8 cellular contexts compared by ENCODE assay signal in the genomic region with DNA sequence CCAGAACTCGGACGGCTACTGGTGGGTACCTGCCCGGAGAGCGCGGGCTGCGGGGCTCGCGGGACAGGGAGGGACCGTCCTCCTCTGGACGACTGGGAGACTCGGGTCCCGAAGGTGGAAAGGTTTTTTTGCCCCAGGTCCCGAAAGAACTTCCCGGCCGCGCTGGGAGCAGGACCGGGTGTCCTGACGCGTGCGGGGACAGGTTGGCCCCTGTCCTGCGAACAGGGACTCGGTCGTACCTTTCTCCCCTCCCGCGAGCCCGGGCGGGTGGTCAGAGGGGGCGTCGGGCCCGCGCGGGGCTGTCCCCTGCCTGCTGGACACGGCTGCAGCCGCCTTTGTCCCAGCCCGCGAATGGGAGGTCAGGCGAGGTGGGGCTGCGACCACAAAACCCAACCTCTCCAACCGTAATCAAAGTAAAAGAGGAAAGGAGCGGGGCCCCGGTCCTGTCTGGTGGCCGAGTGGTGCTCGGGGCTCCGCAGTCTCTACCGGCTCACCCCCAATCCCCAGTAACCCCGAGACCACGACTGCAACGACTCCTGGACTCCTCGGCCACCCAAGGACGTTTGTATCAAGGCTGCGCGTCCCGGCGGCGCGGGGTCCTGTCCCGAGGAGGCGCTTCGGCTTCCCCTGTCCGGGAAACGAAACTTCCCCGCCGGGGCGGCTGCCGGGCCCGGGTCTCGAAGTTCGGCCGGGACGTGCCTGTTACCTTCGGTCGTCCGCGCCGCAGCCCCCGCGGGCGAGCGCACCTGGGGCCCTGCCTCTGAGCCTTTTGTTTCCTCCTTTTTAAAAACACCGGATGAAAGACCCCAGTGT. TPM values are rescaled to one million over a fixed set of nuclear protein-coding genes. Genes with fewer than 3 reads are reported as not detected.
A peak's percentile ranks its signal among the peaks of the same experiment; 100 is the strongest.
DNase-seq lines count a peak whose midpoint lies in the region; ATAC-seq, FAIRE-seq and TF ChIP-seq lines count a peak whose summit lies in the region.

No MANE protein-coding gene starts in this region.

- peak overlapping the region; percentile 88 for H3K4me2 ChIP-seq in A549
- peak overlapping the region; percentile 77 for H3K4me2 ChIP-seq in GM23248 (ENCODE audit: unreplicated experiment)

- H3K27me3 ChIP-seq in GM23248 (replicated peaks; ENCODE audit: insufficient read depth) (no peaks in the 10 kb centered on the region), pancreas (no peaks in the 10 kb centered on the region)

- TF ChIP-seq CTCF in A549 (IDR thresholded peaks at IDR 0.05) = no peak
- TF ChIP-seq CTCF in activated CD8-positive, alpha-beta T cell treated with anti-CD3 and anti-CD28 coated beads for 36 hours (IDR thresholded peaks at IDR 0.05) = no peak
- no peak for TF ChIP-seq CTCF in pancreas (IDR thresholded peaks at IDR 0.05)

- H3K4me1 ChIP-seq in A549 = peaks cover 22% of the 10 kb centered on the region
- peaks cover 31% of the 10 kb centered on the region for H3K4me1 ChIP-seq in GM23248 (ENCODE audit: insufficient read depth)
- peaks cover 0 to 26% (median 14%) of the 10 kb centered on the region in 3 donors for H3K4me1 ChIP-seq in pancreas

- H3K4me3 ChIP-seq in A549 (peak overlapping the region; percentile 66), GM23248 (peak overlapping the region; percentile 80), pancreas (peak overlapping the region; percentile 62 to 91 (median 77))

- peak overlapping the region; percentile 68 for H3K4me3 Mint-ChIP-seq in activated CD8-positive, alpha-beta T cell treated with anti-CD3 and anti-CD28 coated beads for 36 hours

- no peaks in the 10 kb centered on the region for H4K20me1 ChIP-seq in GM23248 (ENCODE audit: insufficient read depth)

- H3F3A ChIP-seq in GM23248 (ENCODE audit: insufficient read depth) = peaks cover 41% of the 10 kb centered on the region

- no peaks in the 10 kb centered on the region for H3K9me3 ChIP-seq in A549
- no peaks in the 10 kb centered on the region for H3K9me3 ChIP-seq in GM23248 (ENCODE audit: low read depth)
- no peaks in the 10 kb centered on the region for H3K9me3 ChIP-seq in pancreas

- H3K9me3 Mint-ChIP-seq in activated CD8-positive, alpha-beta T cell treated with anti-CD3 and anti-CD28 coated beads for 36 hours = no peaks in the 10 kb centered on the region

- peaks cover 8% of the 10 kb centered on the region for H3K4me1 Mint-ChIP-seq in activated CD8-positive, alpha-beta T cell treated with anti-CD3 and anti-CD28 coated beads for 36 hours (ENCODE audit: low read depth)

- TF ChIP-seq EP300 in A549 (IDR thresholded peaks at IDR 0.05) = no peak

- H3K27ac ChIP-seq in A549 (peak overlapping the region; percentile 86 to 95), GM23248 (peak overlapping the region; percentile 82), pancreas (peak overlapping the region; percentile 93 to 96 (median 94))

- in situ Hi-C loops in GM23248 (cut with MboI) = no loop called here

- TF ChIP-seq POLR2A in A549 (IDR thresholded peaks at IDR 0.05; ENCODE audit: low read length) = no peak

- no peak for FAIRE-seq in A549 (lab: Jason Lieb, UNC)
- no peak for FAIRE-seq in pancreas (lab: Jason Lieb, UNC)

- TF ChIP-seq RAD21 in A549 (conservative IDR thresholded peaks at IDR 0.05 in 1 of 2, IDR thresholded peaks at IDR 0.05 in 1 of 2) = no peak

- intact Hi-C loops in activated CD8-positive, alpha-beta T cell treated with anti-CD3 and anti-CD28 coated beads for 36 hours (cut with micrococcal nuclease) = no loop called here
- intact Hi-C loops in pancreas (cut with DNase I) = no loop called here

- 1% methylated on average over 28 of the region's 80 CpGs for WGBS in A549 (ENCODE audit: missing lambda C conversion rate)
- WGBS in GM23248 (ENCODE audit: low coverage in 1 of 2, low lambda C conversion rate in 2 of 2, missing lambda C conversion rate in 2 of 2), 2 experiments = 1 to 2% methylated on average over 41 to 73 of the region's 80 CpGs
- 0% methylated on average over 68 to 80 of the region's 80 CpGs for WGBS in pancreas, 2 donors

- H3K27ac Mint-ChIP-seq in activated CD8-positive, alpha-beta T cell treated with anti-CD3 and anti-CD28 coated beads for 36 hours = no peak overlapping the region

- POLR2A ChIA-PET in A549 (lab: Yijun Ruan, JAX) = interaction anchor here (0.5 to 2.2 kb wide), 5 partner anchors 62 to 79 kb away, joined by 3 to 10 read pairs (median 3); no protein-coding TSS in a partner anchor
- POLR2A ChIA-PET in activated CD8-positive, alpha-beta T cell treated with anti-CD3 and anti-CD28 coated beads for 36 hours (lab: Charles Lee) = interaction anchor here (1.4 kb wide), 1 partner anchor 38 kb away, joined by 3 read pairs; no protein-coding TSS in a partner anchor

- peak overlapping the region; percentile 93 for H3K9ac ChIP-seq in GM23248

- H2AFZ ChIP-seq in GM23248 = peak overlapping the region; percentile 71

- CTCF ChIA-PET in A549 (lab: Yijun Ruan, JAX) = interaction anchor here (1.0 to 1.7 kb wide), 2 partner anchors 31 to 103 kb away, joined by 3 read pairs; no protein-coding TSS in a partner anchor
- CTCF ChIA-PET in activated CD8-positive, alpha-beta T cell treated with anti-CD3 and anti-CD28 coated beads for 36 hours (lab: Charles Lee) = no interaction called here

- DNase-seq in A549 (ENCODE audit: low read depth in 1 of 2, low spot score in 1 of 2) (peak; percentile 21 to 26), GM23248 (peak; percentile 61), glomerular visceral epithelial cell (ENCODE audit: extremely low spot score) (peak; percentile 47), pancreas (peak; percentile 41 to 88 (median 62)), cerebellum (ENCODE audit: low spot score) (no peak), OCI-M2 (lab: John Stamatoyannopoulos, UW; ENCODE audit: unreplicated experiment) (no peak)
- peak; percentile 9 for DNase-seq in activated CD8-positive, alpha-beta T cell treated with anti-CD3 and anti-CD28 coated beads for 36 hours

- peaks cover 55% of the 10 kb centered on the region for H3K79me2 ChIP-seq in GM23248 (ENCODE audit: insufficient read depth)

- H3K36me3 ChIP-seq in GM23248 (ENCODE audit: low read depth) = no peaks in the 10 kb centered on the region
- H3K36me3 ChIP-seq in pancreas = no peaks in the 10 kb centered on the region

- H3K36me3 Mint-ChIP-seq in activated CD8-positive, alpha-beta T cell treated with anti-CD3 and anti-CD28 coated beads for 36 hours (ENCODE audit: low read depth) = no peaks in the 10 kb centered on the region

- peak; percentile 37 to 64; a peak in 5 of 6 replicates for ATAC-seq in A549
- ATAC-seq in activated CD8-positive, alpha-beta T cell treated with anti-CD3 and anti-CD28 coated beads for 36 hours = no peak
- ATAC-seq in pancreas = peak; percentile 22 to 41 (median 37)
- ATAC-seq in HG03565 (IDR thresholded peaks at IDR 0.05; ENCODE audit: unreplicated experiment) = no peak

- peaks cover 60% of the 10 kb centered on the region for H3K27me3 Mint-ChIP-seq in activated CD8-positive, alpha-beta T cell treated with anti-CD3 and anti-CD28 coated beads for 36 hours

- H3K9me2 ChIP-seq in GM23248 (ENCODE audit: insufficient read depth) = no peaks in the 10 kb centered on the region

TF ChIP-seq in A549, 52 proteins besides CTCF, POLR2A, EP300 and RAD21:
- no peak for TF ChIP-seq EHF (CRISPR knock-in tag; IDR thresholded peaks at IDR 0.05)
- TF ChIP-seq, protein P1, sequence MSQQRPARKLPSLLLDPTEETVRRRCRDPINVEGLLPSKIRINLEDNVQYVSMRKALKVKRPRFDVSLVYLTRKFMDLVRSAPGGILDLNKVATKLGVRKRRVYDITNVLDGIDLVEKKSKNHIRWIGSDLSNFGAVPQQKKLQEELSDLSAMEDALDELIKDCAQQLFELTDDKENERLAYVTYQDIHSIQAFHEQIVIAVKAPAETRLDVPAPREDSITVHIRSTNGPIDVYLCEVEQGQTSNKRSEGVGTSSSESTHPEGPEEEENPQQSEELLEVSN (IDR thresholded peaks at IDR 0.05; ENCODE audit: borderline replicate concordance, low read depth) = 0 out of 2 replicates have a peak, but pooled peaks have one; percentile 7

RNA-seq across cellular contexts. Expression of a gene that starts 0.8 kb away (rescaled TPM):
- polyA plus RNA-seq in A549 (2011; rRNA removed) = 34.1 and 45.4 TPM in 2 replicates
- 5.0 and 5.3 TPM in 2 replicates for polyA plus RNA-seq in A549 (2012; cell fraction: cytosol; rRNA removed)
- 10.2 and 13.4 TPM in 2 replicates for polyA plus RNA-seq in A549 (2012; cell fraction: nucleus; rRNA removed)
- 12.9 to 15.2 TPM (median 14.1 TPM) in 3 replicates for polyA plus RNA-seq in A549 (2017; fragmentation: RNase III; extraction: RNeasy Plus Mini Kit Qiagen cat#74134 plus additional on column Dnase treatment)
- polyA minus RNA-seq in A549 (2011; rRNA and poly(A)+ RNA removed) = 60.2 and 72.2 TPM in 2 replicates
- 108 and 110 TPM in 2 replicates for total RNA-seq in GM23248 (2014; rRNA removed; shearing (Covaris generic))
- 76.4 and 78.1 TPM in 2 replicates for polyA plus RNA-seq in GM23248 (2016; fragmentation: Nextera tagmentation; extraction: Ambion mirVana)
- under 1 TPM; 0.07 to 0.25 TPM for total RNA-seq in activated CD8-positive, alpha-beta T cell treated with anti-CD3 and anti-CD28 coated beads for 36 hours
- total RNA-seq in pancreas = 100 to 1,000 TPM; 101 to 139 (median 114) TPM
- polyA plus RNA-seq in pancreas = 10 to 100 TPM; 17.3 to 35.0 TPM
- 9.9 TPM for total RNA-seq in cerebellum

RNA-seq across cellular contexts. Expression of a gene that starts 47.7 kb away (rescaled TPM):
- polyA plus RNA-seq in A549 (2011; rRNA removed) (10.6 and 13.7 TPM in 2 replicates), A549 (2017; fragmentation: RNase III; extraction: RNeasy Plus Mini Kit Qiagen cat#74134 plus additional on column Dnase treatment) (12.8 to 13.9 TPM (median 13.0 TPM) in 3 replicates), GM23248 (2016; fragmentation: Nextera tagmentation; extraction: Ambion mirVana) (9.7 and 11.5 TPM in 2 replicates), pancreas (1 to 10 TPM; 3.2 to 6.6 TPM)
- polyA plus RNA-seq in A549 (2012; cell fraction: cytosol; rRNA removed) = 3.5 and 4.2 TPM in 2 replicates
- polyA plus RNA-seq in A549 (2012; cell fraction: nucleus; rRNA removed) = 2.6 and 4.1 TPM in 2 replicates
- polyA minus RNA-seq in A549 (2011; rRNA and poly(A)+ RNA removed) = 3.0 and 3.3 TPM in 2 replicates
- total RNA-seq in GM23248 (2014; rRNA removed; shearing (Covaris generic)) = 9.9 and 13.1 TPM in 2 replicates
- 10 to 100 TPM; 19.8 to 22.4 TPM for total RNA-seq in activated CD8-positive, alpha-beta T cell treated with anti-CD3 and anti-CD28 coated beads for 36 hours
- total RNA-seq in pancreas (1 to 10 TPM; 3.7 to 8.1 (median 4.8) TPM), cerebellum (21.5 TPM)

Comparison
In these comparisons a context has a peak if more than half of its experiments do, and no peak if none do; other contexts are left out.
1. ATAC-seq: peak in A549 (2 of 2) and pancreas (4 of 4); none in activated CD8-positive, alpha-beta T cell treated with anti-CD3 and anti-CD28 coated beads for 36 hours (single experiment) and HG03565 (single experiment).
2. DNase-seq: peak in A549 (2 of 2), GM23248 (single experiment), activated CD8-positive, alpha-beta T cell treated with anti-CD3 and anti-CD28 coated beads for 36 hours (single experiment), glomerular visceral epithelial cell (single experiment) and pancreas (6 of 6); none in cerebellum (single experiment) and OCI-M2 (single experiment).
3. Peak in every context shown above with its lines, with median percentiles within 50 percentile points of each other: H3K27ac ChIP-seq and H3K4me3 ChIP-seq.